Comparison of ENCODE assay signal across 16 cellular contexts in the genomic region with DNA sequence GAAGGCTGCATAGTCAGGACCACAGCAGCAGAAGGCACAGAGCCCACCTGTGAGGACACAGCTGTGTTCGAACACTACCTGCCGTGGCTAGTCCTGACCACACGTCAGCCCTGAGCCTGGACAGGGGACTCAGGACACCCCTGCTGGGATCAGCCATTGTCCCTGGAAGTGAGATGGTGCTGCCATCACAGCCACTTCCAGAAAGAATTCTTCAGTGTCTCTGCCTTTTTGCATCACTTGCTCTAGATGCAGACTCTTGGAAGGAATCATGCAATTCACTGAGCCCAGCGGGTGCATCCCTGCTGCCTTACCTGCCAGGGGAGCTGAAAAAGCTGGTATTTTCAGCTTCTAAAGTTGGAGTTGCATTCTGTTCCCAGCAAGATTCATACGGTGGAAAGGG. TPM values are rescaled to one million over a fixed set of nuclear protein-coding genes. Genes with fewer than 3 reads are reported as not detected.
DNase-seq lines count a peak whose midpoint lies in the region; ATAC-seq and TF ChIP-seq lines count a peak whose summit lies in the region.
"Had no signal": no experiment of that assay in that cellular context is flagged by ENCODE, and none has a peak within 500 bp of the region (broad histone marks: within the 10 kb centered on the region; RNA-seq: fewer than 3 reads in every experiment).

No MANE protein-coding gene starts in this region.

- H3K4me1 Mint-ChIP-seq in activated naive CD8-positive, alpha-beta T cell treated with anti-CD3 and anti-CD28 coated beads, Interleukin-2, amount 10 ng/mL, durations not matched to agents 7 days and 5 days = peaks cover 17% of the 10 kb centered on the region
- peaks cover 23% of the 10 kb centered on the region for H3K4me1 Mint-ChIP-seq in activated naive CD8-positive, alpha-beta T cell treated with anti-CD3 and anti-CD28 coated beads for 36 hours
- H3K4me1 Mint-ChIP-seq in naive thymus-derived CD4-positive, alpha-beta T cell = peaks cover 17 to 55% (median 49%) of the 10 kb centered on the region in 7 donors

- peaks cover 40% of the 10 kb centered on the region for H3K27me3 Mint-ChIP-seq in activated naive CD8-positive, alpha-beta T cell treated with anti-CD3 and anti-CD28 coated beads, Interleukin-2, amount 10 ng/mL, durations not matched to agents 7 days and 5 days
- peaks cover 8% of the 10 kb centered on the region for H3K27me3 Mint-ChIP-seq in activated naive CD8-positive, alpha-beta T cell treated with anti-CD3 and anti-CD28 coated beads for 36 hours
- peaks cover 0 to 63% (median 12%) of the 10 kb centered on the region in 5 donors for H3K27me3 Mint-ChIP-seq in naive thymus-derived CD4-positive, alpha-beta T cell

- DNase-seq in activated naive CD8-positive, alpha-beta T cell treated with anti-CD3 and anti-CD28 coated beads, Interleukin-2, amount 10 ng/mL, durations not matched to agents 7 days and 5 days = no peak
- no peak for DNase-seq in activated naive CD8-positive, alpha-beta T cell treated with anti-CD3 and anti-CD28 coated beads for 36 hours
- no peak for DNase-seq in naive thymus-derived CD4-positive, alpha-beta T cell
- DNase-seq in HT-29 (ENCODE audit: low spot score) = no peak
- DNase-seq: ACHN; CD8-positive, alpha-beta T cell; COR-L47; DMS153; DMS79 treated with DMSO at 0.1 percent for 48 hours; GF-D8; H7 had no signal

- TF ChIP-seq CTCF in OCI-LY3 (IDR thresholded peaks at IDR 0.05; ENCODE audit: low read depth, low read length) = no peak

- POLR2A ChIA-PET in activated naive CD8-positive, alpha-beta T cell treated with anti-CD3 and anti-CD28 coated beads, Interleukin-2, amount 10 ng/mL, durations not matched to agents 7 days and 5 days (lab: Charles Lee) = no interaction called here
- POLR2A ChIA-PET in naive thymus-derived CD4-positive, alpha-beta T cell (lab: Charles Lee) = no interaction called here

- intact Hi-C loops in naive thymus-derived CD4-positive, alpha-beta T cell (cut with micrococcal nuclease) = no loop called here

- H4K20me1 ChIP-seq in OCI-LY3 (ENCODE audit: insufficient read depth, low read length) = no peaks in the 10 kb centered on the region

- H3K4me2 ChIP-seq in OCI-LY3 (ENCODE audit: low read length) = peak overlapping the region; percentile 75
- H3K4me2 ChIP-seq: GM23338 had no signal

- no peak overlapping the region; the same call in 1 of the 2 replicates for H3K9ac ChIP-seq in OCI-LY3 (ENCODE audit: low read length)

- CTCF ChIA-PET in naive thymus-derived CD4-positive, alpha-beta T cell (lab: Charles Lee) = no interaction called here

- peaks cover 8% of the 10 kb centered on the region for H3K36me3 ChIP-seq in OCI-LY3 (replicated peaks; ENCODE audit: low read depth, low read length)
- H3K36me3 ChIP-seq in naive thymus-derived CD4-positive, alpha-beta T cell (ENCODE audit: control insufficient read depth in 2 of 3, insufficient read depth in 3 of 3, low read length in 3 of 3) = no peaks in the 10 kb centered on the region

- H3K79me2 ChIP-seq in OCI-LY3 (ENCODE audit: low read length) = no peaks in the 10 kb centered on the region

- H3K4me1 ChIP-seq in OCI-LY3 (ENCODE audit: low read length) = peaks cover 93% of the 10 kb centered on the region
- H3K4me1 ChIP-seq in naive thymus-derived CD4-positive, alpha-beta T cell (ENCODE audit: control insufficient read depth in 2 of 2, insufficient read depth in 2 of 2, low read length in 2 of 2) = peaks cover 0 to 24% of the 10 kb centered on the region in 2 donors

- H3K9me3 Mint-ChIP-seq in activated naive CD8-positive, alpha-beta T cell treated with anti-CD3 and anti-CD28 coated beads, Interleukin-2, amount 10 ng/mL, durations not matched to agents 7 days and 5 days = no peaks in the 10 kb centered on the region
- H3K9me3 Mint-ChIP-seq in activated naive CD8-positive, alpha-beta T cell treated with anti-CD3 and anti-CD28 coated beads for 36 hours = no peaks in the 10 kb centered on the region
- no peaks in the 10 kb centered on the region for H3K9me3 Mint-ChIP-seq in naive thymus-derived CD4-positive, alpha-beta T cell
- H3K9me3 Mint-ChIP-seq: CD8-positive, alpha-beta T cell; GM23338 had no signal

- H3K27ac Mint-ChIP-seq in activated naive CD8-positive, alpha-beta T cell treated with anti-CD3 and anti-CD28 coated beads, Interleukin-2, amount 10 ng/mL, durations not matched to agents 7 days and 5 days = no peak overlapping the region
- H3K27ac Mint-ChIP-seq in activated naive CD8-positive, alpha-beta T cell treated with anti-CD3 and anti-CD28 coated beads for 36 hours = no peak overlapping the region
- peak overlapping the region in 7 of 9 donors; percentile 16 to 79 (median 45) for H3K27ac Mint-ChIP-seq in naive thymus-derived CD4-positive, alpha-beta T cell
- H3K27ac Mint-ChIP-seq: CD8-positive, alpha-beta T cell; GM23338 had no signal

- peaks cover 35% of the 10 kb centered on the region for H3K27me3 ChIP-seq in OCI-LY3 (ENCODE audit: low read depth, low read length)
- H3K27me3 ChIP-seq in naive thymus-derived CD4-positive, alpha-beta T cell (ENCODE audit: control insufficient read depth in 2 of 2, insufficient read depth in 2 of 2, low read length in 2 of 2) = peaks cover 0 to 3% of the 10 kb centered on the region in 2 donors

- H3K9me3 ChIP-seq in OCI-LY3 (ENCODE audit: insufficient read depth, low read length) = 0 out of 2 replicates have a peak, but pooled peaks cover 3% of the 10 kb centered on the region
- H3K9me3 ChIP-seq in naive thymus-derived CD4-positive, alpha-beta T cell (ENCODE audit: control insufficient read depth in 2 of 3, low read length in 3 of 3) = no peaks in the 10 kb centered on the region

- H3K27ac ChIP-seq in OCI-LY3 (ENCODE audit: low read length) = no peak overlapping the region
- H3K27ac ChIP-seq in naive thymus-derived CD4-positive, alpha-beta T cell (ENCODE audit: low read depth, low read length) = no peak overlapping the region
- H3K27ac ChIP-seq: C4-2B had no signal

- H3K36me3 Mint-ChIP-seq in activated naive CD8-positive, alpha-beta T cell treated with anti-CD3 and anti-CD28 coated beads, Interleukin-2, amount 10 ng/mL, durations not matched to agents 7 days and 5 days = no peaks in the 10 kb centered on the region
- H3K36me3 Mint-ChIP-seq in activated naive CD8-positive, alpha-beta T cell treated with anti-CD3 and anti-CD28 coated beads for 36 hours = no peaks in the 10 kb centered on the region
- no peaks in the 10 kb centered on the region for H3K36me3 Mint-ChIP-seq in naive thymus-derived CD4-positive, alpha-beta T cell
- H3K36me3 Mint-ChIP-seq: CD8-positive, alpha-beta T cell had no signal

- no peak for ATAC-seq in activated naive CD8-positive, alpha-beta T cell treated with anti-CD3 and anti-CD28 coated beads, Interleukin-2, amount 10 ng/mL, durations not matched to agents 7 days and 5 days (ENCODE audit: low read depth)
- no peak for ATAC-seq in naive thymus-derived CD4-positive, alpha-beta T cell
- ATAC-seq in GM21529 (IDR thresholded peaks at IDR 0.05; ENCODE audit: unreplicated experiment) = no peak
- no peak for ATAC-seq in GM21717 (IDR thresholded peaks at IDR 0.05; ENCODE audit: unreplicated experiment)
- ATAC-seq: CD8-positive, alpha-beta T cell; GM23338 had no signal

- H2AFZ ChIP-seq in OCI-LY3 (ENCODE audit: low read depth, low read length) = no peak overlapping the region

- peak overlapping the region; percentile 64 for H3K4me3 ChIP-seq in OCI-LY3 (ENCODE audit: low read length)
- no peak overlapping the region for H3K4me3 ChIP-seq in naive thymus-derived CD4-positive, alpha-beta T cell (ENCODE audit: low read length)
- H3K4me3 ChIP-seq: GM23338 had no signal

- peak overlapping the region; percentile 40 for H3K4me3 Mint-ChIP-seq in activated naive CD8-positive, alpha-beta T cell treated with anti-CD3 and anti-CD28 coated beads, Interleukin-2, amount 10 ng/mL, durations not matched to agents 7 days and 5 days
- H3K4me3 Mint-ChIP-seq in activated naive CD8-positive, alpha-beta T cell treated with anti-CD3 and anti-CD28 coated beads for 36 hours = no peak overlapping the region
- H3K4me3 Mint-ChIP-seq in naive thymus-derived CD4-positive, alpha-beta T cell = peak overlapping the region in 9 of 10 donors; percentile 56 to 80 (median 71)
- H3K4me3 Mint-ChIP-seq: CD8-positive, alpha-beta T cell; GM23338 had no signal

RNA-seq across cellular contexts. Expression of gene LAMA3, which starts 49.3 kb away (rescaled TPM):
- total RNA-seq in activated naive CD8-positive, alpha-beta T cell treated with anti-CD3 and anti-CD28 coated beads, Interleukin-2, amount 10 ng/mL, durations not matched to agents 7 days and 5 days = under 1 TPM; 0.14 to 0.19 TPM
- under 1 TPM; 0.31 to 0.42 TPM for total RNA-seq in activated naive CD8-positive, alpha-beta T cell treated with anti-CD3 and anti-CD28 coated beads for 36 hours
- total RNA-seq in naive thymus-derived CD4-positive, alpha-beta T cell = under 1 TPM in 1 of 5 experiments, not detected in 4; 0.22 TPM
- not detected for polyA plus RNA-seq in naive thymus-derived CD4-positive, alpha-beta T cell
- 8.6 and 9.5 TPM in 2 replicates for total RNA-seq in HT-29 (2014; rRNA removed; shearing (Covaris generic))
- total RNA-seq: CD8-positive, alpha-beta T cell had no signal

Comparison
In these comparisons a context has a peak if more than half of its experiments do, and no peak if none do; other contexts are left out.
1. H3K27ac Mint-ChIP-seq: peak in naive thymus-derived CD4-positive, alpha-beta T cell (7 of 9); none in activated naive CD8-positive, alpha-beta T cell treated with anti-CD3 and anti-CD28 coated beads, Interleukin-2, amount 10 ng/mL, durations not matched to agents 7 days and 5 days (single experiment) and activated naive CD8-positive, alpha-beta T cell treated with anti-CD3 and anti-CD28 coated beads for 36 hours (single experiment).